18 cellular contexts compared by ENCODE assay signal in genomic region chr1:200247513-200247912, GRCh38.
A peak's percentile ranks its signal among the peaks of the same experiment; 100 is the strongest.
DNase-seq lines count a peak whose midpoint lies in the region; ATAC-seq and TF ChIP-seq lines count a peak whose summit lies in the region.
"Had no signal": no experiment of that assay in that cellular context is flagged by ENCODE, and none has a peak within 500 bp of the region (broad histone marks: within the 10 kb centered on the region; RNA-seq: fewer than 3 reads in every experiment).

No MANE protein-coding gene starts in this region.

- peaks cover 17 to 61% (median 22%) of the 10 kb centered on the region in 5 donors for H3K27me3 Mint-ChIP-seq in naive thymus-derived CD4-positive, alpha-beta T cell
- peaks cover 29% of the 10 kb centered on the region for H3K27me3 Mint-ChIP-seq in type B pancreatic cell

- no peaks in the 10 kb centered on the region for H3K36me3 ChIP-seq in naive thymus-derived CD4-positive, alpha-beta T cell (ENCODE audit: control insufficient read depth in 2 of 3, insufficient read depth in 3 of 3, low read length in 3 of 3)

- H3K9me3 ChIP-seq in naive thymus-derived CD4-positive, alpha-beta T cell (ENCODE audit: control insufficient read depth in 2 of 3, low read length in 3 of 3): no peaks in the 10 kb centered on the region
- H3K9me3 ChIP-seq: SK-N-SH had no signal

- DNase-seq in NCI-H510A treated with DMSO at 0.1 percent for 48 hours (lab: John Stamatoyannopoulos, UW) (peak; percentile 50), NCI-H510A (lab: John Stamatoyannopoulos, UW) (no peak), NCI-H748 (lab: John Stamatoyannopoulos, UW; ENCODE audit: unreplicated experiment) (peak; percentile 37), type B pancreatic cell (ENCODE audit: extremely low spot score, unreplicated experiment) (no peak), GM19238 (ENCODE audit: insufficient read length, low spot score) (no peak), DMS53 (lab: John Stamatoyannopoulos, UW) (no peak), NCI-H2107 (lab: John Stamatoyannopoulos, UW) (no peak)
- no peak for DNase-seq in naive thymus-derived CD4-positive, alpha-beta T cell
- DNase-seq: AML-193; CD4-positive, CD25-positive, alpha-beta regulatory T cell; KBM-7; NCI-H1048; NCI-H187 treated with DMSO at 0.1 percent for 48 hours; NCI-H345; NCI-H82; SK-N-SH had no signal

- H3K36me3 Mint-ChIP-seq in naive thymus-derived CD4-positive, alpha-beta T cell: peaks cover 0 to 3% (median 0%) of the 10 kb centered on the region in 5 donors
- H3K36me3 Mint-ChIP-seq in type B pancreatic cell: no peaks in the 10 kb centered on the region
- H3K36me3 Mint-ChIP-seq: CD4-positive, CD25-positive, alpha-beta regulatory T cell had no signal

- no peak overlapping the region for H3K4me3 ChIP-seq in naive thymus-derived CD4-positive, alpha-beta T cell (ENCODE audit: low read length)

- CTCF ChIA-PET in naive thymus-derived CD4-positive, alpha-beta T cell (lab: Charles Lee): no interaction called here

- intact Hi-C loops in naive thymus-derived CD4-positive, alpha-beta T cell (cut with micrococcal nuclease): no loop called here

- H3K27ac Mint-ChIP-seq in naive thymus-derived CD4-positive, alpha-beta T cell: no peak overlapping the region
- no peak overlapping the region for H3K27ac Mint-ChIP-seq in type B pancreatic cell
- H3K27ac Mint-ChIP-seq: CD4-positive, CD25-positive, alpha-beta regulatory T cell had no signal

- H3K27ac ChIP-seq in naive thymus-derived CD4-positive, alpha-beta T cell (ENCODE audit: low read depth, low read length): no peak overlapping the region

- POLR2A ChIA-PET in naive thymus-derived CD4-positive, alpha-beta T cell (lab: Charles Lee): no interaction called here

- ATAC-seq in naive thymus-derived CD4-positive, alpha-beta T cell: peak; percentile 27
- ATAC-seq: Panc1, Right ventricle myocardium inferior had no signal

- peaks cover 0 to 4% (median 0%) of the 10 kb centered on the region in 7 donors for H3K4me1 Mint-ChIP-seq in naive thymus-derived CD4-positive, alpha-beta T cell
- H3K4me1 Mint-ChIP-seq in type B pancreatic cell (ENCODE audit: unreplicated experiment): peaks cover 25% of the 10 kb centered on the region

- H3K9me3 Mint-ChIP-seq in naive thymus-derived CD4-positive, alpha-beta T cell: peaks cover 0 to 2% (median 0%) of the 10 kb centered on the region in 11 donors
- H3K9me3 Mint-ChIP-seq in type B pancreatic cell: no peaks in the 10 kb centered on the region

- H3K27me3 ChIP-seq in naive thymus-derived CD4-positive, alpha-beta T cell (ENCODE audit: control insufficient read depth in 2 of 2, insufficient read depth in 2 of 2, low read length in 2 of 2): no peaks in the 10 kb centered on the region

- no peaks in the 10 kb centered on the region for H3K4me1 ChIP-seq in naive thymus-derived CD4-positive, alpha-beta T cell (ENCODE audit: control insufficient read depth in 2 of 2, insufficient read depth in 2 of 2, low read length in 2 of 2)

- no peak for TF ChIP-seq CTCF in type B pancreatic cell (conservative IDR thresholded peaks at IDR 0.05)

- no peak overlapping the region for H3K4me3 Mint-ChIP-seq in naive thymus-derived CD4-positive, alpha-beta T cell
- peak overlapping the region; percentile 2 for H3K4me3 Mint-ChIP-seq in type B pancreatic cell
- H3K4me3 Mint-ChIP-seq: CD4-positive, CD25-positive, alpha-beta regulatory T cell had no signal

Comparison
In these comparisons a context has a peak if more than half of its experiments do, and no peak if none do; other contexts are left out.
1. DNase-seq: peak in NCI-H510A treated with DMSO at 0.1 percent for 48 hours (single experiment) and NCI-H748 (single experiment); none in NCI-H510A (single experiment), naive thymus-derived CD4-positive, alpha-beta T cell (0 of 9), type B pancreatic cell (single experiment), GM19238 (single experiment), DMS53 (single experiment) and NCI-H2107 (single experiment).